In genomic region chr15:52111517-52112202, GRCh38 we compare ENCODE assay signal across 11 cellular contexts. TPM values are rescaled to one million over a fixed set of nuclear protein-coding genes. Genes with fewer than 3 reads are reported as not detected.
DNase-seq lines count a peak whose midpoint lies in the region; ATAC-seq, FAIRE-seq and TF ChIP-seq lines count a peak whose summit lies in the region.
"Had no signal": no experiment of that assay in that cellular context is flagged by ENCODE, and none has a peak within 500 bp of the region (broad histone marks: within the 10 kb centered on the region; RNA-seq: fewer than 3 reads in every experiment).

No MANE protein-coding gene starts in this region.

- POLR2A ChIA-PET in activated B cell treated with CpG ODN at 0.5 μM for 24 hours (lab: Charles Lee) = interaction anchor here (1.1 to 2.0 kb wide), 2 partner anchors 8 to 68 kb away, joined by 3 to 6 read pairs; no protein-coding TSS in a partner anchor

- H3K4me1 Mint-ChIP-seq in activated naive CD4-positive, alpha-beta T cell treated with anti-CD3 and anti-CD28 coated beads for 36 hours (ENCODE audit: low read depth) = peaks cover 20% of the 10 kb centered on the region
- peaks cover 26% of the 10 kb centered on the region for H3K4me1 Mint-ChIP-seq in activated B cell treated with CpG ODN at 0.5 μM for 24 hours
- H3K4me1 Mint-ChIP-seq in nephron progenitor cell = peaks cover 12% of the 10 kb centered on the region

- intact Hi-C loops in activated naive CD4-positive, alpha-beta T cell treated with anti-CD3 and anti-CD28 coated beads for 36 hours (cut with micrococcal nuclease) = no loop called here
- intact Hi-C loops in activated B cell treated with CpG ODN at 0.5 μM for 24 hours (cut with micrococcal nuclease) (loop anchor here (1.0 kb wide), 1 partner anchor 9 kb away; no protein-coding TSS in a partner anchor), testis (cut with DNase I; ENCODE audit: low total_unique reads) (no loop called here)

- H3K9me1 ChIP-seq in keratinocyte (ENCODE audit: control insufficient read depth, extremely low read depth, insufficient read depth, low read length) = no peaks in the 10 kb centered on the region

- TF ChIP-seq CTCF in activated B cell treated with CpG ODN at 0.5 μM for 24 hours (IDR thresholded peaks at IDR 0.05) (no peak), keratinocyte (optimal IDR thresholded peaks at IDR 0.05 in 1 of 3, IDR thresholded peaks at IDR 0.05 in 1 of 3, conservative IDR thresholded peaks at IDR 0.05 in 1 of 3; ENCODE audit: extremely low read depth in 1 of 3, insufficient read depth in 2 of 3, low read length in 3 of 3) (no peak), testis (IDR thresholded peaks at IDR 0.05) (no peak), nephron progenitor cell (IDR thresholded peaks at IDR 0.05) (no peak)

- H3K27me3 ChIP-seq in keratinocyte (ENCODE audit: control insufficient read depth, extremely low read depth, insufficient read depth, low read length) (peaks cover 8% of the 10 kb centered on the region), testis (no peaks in the 10 kb centered on the region)

- peak overlapping the region; percentile 68 for H3K9ac ChIP-seq in keratinocyte (ENCODE audit: control insufficient read depth, extremely low read depth, insufficient read depth, low read length)

- H3K27ac ChIP-seq in keratinocyte (ENCODE audit: control insufficient read depth, insufficient read depth, low read length) (no peak overlapping the region), testis (no peak overlapping the region)

- 21 to 43% methylated on average over 22 to 25 of the region's 32 CpGs for WGBS in testis, 2 donors

- FAIRE-seq in keratinocyte (lab: Jason Lieb, UNC) = no peak
- FAIRE-seq in urothelium cell line (lab: Jason Lieb, UNC) = no peak

- CTCF ChIA-PET in activated naive CD4-positive, alpha-beta T cell treated with anti-CD3 and anti-CD28 coated beads for 36 hours (lab: Charles Lee) = interaction anchor here (1.1 kb wide), 1 partner anchor 34 kb away, joined by 3 read pairs; no protein-coding TSS in a partner anchor
- CTCF ChIA-PET in activated B cell treated with CpG ODN at 0.5 μM for 24 hours (lab: Charles Lee) = interaction anchor here (3.3 kb wide), 1 partner anchor 32 kb away, joined by 8 read pairs; no protein-coding TSS in a partner anchor

- dilution Hi-C loops in keratinocyte (cut with MboI; ENCODE audit: extremely low pct_ligation_motif_present, low sequenced_read_pairs) = no loop called here

- no peaks in the 10 kb centered on the region for H3K9me3 Mint-ChIP-seq in activated naive CD4-positive, alpha-beta T cell treated with anti-CD3 and anti-CD28 coated beads for 36 hours
- H3K9me3 Mint-ChIP-seq in activated B cell treated with CpG ODN at 0.5 μM for 24 hours (no peaks in the 10 kb centered on the region), nephron progenitor cell (peaks cover 8% of the 10 kb centered on the region)
- H3K9me3 Mint-ChIP-seq: activated T-helper 2 cell treated with anti-CD3 and anti-CD28 coated beads, Interferon-gamma antibody, Interleukin-2, Interleukin-4, amounts not matched to agents 10 μg/mL and 5 μg/mL and 100 μg/mL, durations not matched to agents 14 hours and 24 hours and 36 hours had no signal

- H3K27ac Mint-ChIP-seq in activated naive CD4-positive, alpha-beta T cell treated with anti-CD3 and anti-CD28 coated beads for 36 hours = no peak overlapping the region
- H3K27ac Mint-ChIP-seq in activated B cell treated with CpG ODN at 0.5 μM for 24 hours (no peak overlapping the region), nephron progenitor cell (no peak overlapping the region)
- H3K27ac Mint-ChIP-seq: activated T-helper 2 cell treated with anti-CD3 and anti-CD28 coated beads, Interferon-gamma antibody, Interleukin-2, Interleukin-4, amounts not matched to agents 10 μg/mL and 5 μg/mL and 100 μg/mL, durations not matched to agents 14 hours and 24 hours and 36 hours; nephron had no signal

- no peaks in the 10 kb centered on the region for H3K36me3 Mint-ChIP-seq in activated naive CD4-positive, alpha-beta T cell treated with anti-CD3 and anti-CD28 coated beads for 36 hours (ENCODE audit: low read depth)
- no peaks in the 10 kb centered on the region for H3K36me3 Mint-ChIP-seq in activated B cell treated with CpG ODN at 0.5 μM for 24 hours (ENCODE audit: low read depth)
- H3K36me3 Mint-ChIP-seq in nephron progenitor cell (ENCODE audit: low read depth) = no peaks in the 10 kb centered on the region

- H3K4me3 Mint-ChIP-seq in activated naive CD4-positive, alpha-beta T cell treated with anti-CD3 and anti-CD28 coated beads for 36 hours = peak overlapping the region; percentile 68
- peak overlapping the region; percentile 80 for H3K4me3 Mint-ChIP-seq in activated B cell treated with CpG ODN at 0.5 μM for 24 hours
- no peak overlapping the region for H3K4me3 Mint-ChIP-seq in nephron progenitor cell
- H3K4me3 Mint-ChIP-seq: nephron had no signal

- peaks cover 19% of the 10 kb centered on the region for H3K27me3 Mint-ChIP-seq in activated naive CD4-positive, alpha-beta T cell treated with anti-CD3 and anti-CD28 coated beads for 36 hours (ENCODE audit: low read depth)
- H3K27me3 Mint-ChIP-seq in activated B cell treated with CpG ODN at 0.5 μM for 24 hours = peaks cover 4% of the 10 kb centered on the region
- peaks cover 6% of the 10 kb centered on the region for H3K27me3 Mint-ChIP-seq in nephron progenitor cell (ENCODE audit: low read depth, poor library complexity)

- TF ChIP-seq POLR2A in testis (IDR thresholded peaks at IDR 0.05) = no peak

- DNase-seq in activated naive CD4-positive, alpha-beta T cell treated with anti-CD3 and anti-CD28 coated beads for 36 hours = no peak
- no peak for DNase-seq in activated naive CD4-positive, alpha-beta T cell treated with Interleukin-2 at 50 U/mL for 16 hours
- no peak for DNase-seq in activated B cell treated with CpG ODN at 0.5 μM for 24 hours
- DNase-seq in keratinocyte (ENCODE audit: low read depth, low spot score) = no peak
- no peak for DNase-seq in testis
- DNase-seq in nephron progenitor cell = no peak
- no peak for DNase-seq in urothelium cell line (ENCODE audit: low spot score)

- H3K4me2 ChIP-seq in keratinocyte (ENCODE audit: control insufficient read depth, extremely low read depth, insufficient read depth, low read depth, low read length) = peak overlapping the region; percentile 76

- H2AFZ ChIP-seq in keratinocyte (ENCODE audit: control insufficient read depth, low read length) = peak overlapping the region; percentile 90

- H3K4me1 ChIP-seq in keratinocyte (ENCODE audit: control insufficient read depth, extremely low read depth, insufficient read depth, low read length) = no peaks in the 10 kb centered on the region
- no peaks in the 10 kb centered on the region for H3K4me1 ChIP-seq in testis

- H4K20me1 ChIP-seq in keratinocyte (ENCODE audit: control insufficient read depth, extremely low read depth, insufficient read depth, low read length) = no peaks in the 10 kb centered on the region

- no peaks in the 10 kb centered on the region for H3K9me3 ChIP-seq in keratinocyte (ENCODE audit: control insufficient read depth, low read depth, low read length)
- no peaks in the 10 kb centered on the region for H3K9me3 ChIP-seq in testis

- ATAC-seq in activated B cell treated with CpG ODN at 0.5 μM for 24 hours (ENCODE audit: low read depth) (no peak), GM18861 (IDR thresholded peaks at IDR 0.05; ENCODE audit: unreplicated experiment) (no peak)
- ATAC-seq: HCT116 had no signal

- peak overlapping the region; percentile 32 to 56 (median 39) for H3K4me3 ChIP-seq in keratinocyte (ENCODE audit: control insufficient read depth in 2 of 3, extremely low read depth in 1 of 3, insufficient read depth in 2 of 3, low read depth in 1 of 3, low read length in 3 of 3)
- peak overlapping the region; percentile 37 to 44 for H3K4me3 ChIP-seq in testis

- H3K36me3 ChIP-seq in keratinocyte (ENCODE audit: control insufficient read depth in 2 of 2, extremely low read depth in 1 of 2, insufficient read depth in 2 of 2, low read length in 2 of 2) = no peaks in the 10 kb centered on the region
- no peaks in the 10 kb centered on the region for H3K36me3 ChIP-seq in testis (ENCODE audit: low read depth, missing control alignments)

- H3K79me2 ChIP-seq in keratinocyte (ENCODE audit: control insufficient read depth, insufficient read depth, low read length) = no peaks in the 10 kb centered on the region

RNA-seq across cellular contexts. Expression of gene BCL2L10, which starts 0.9 kb away (rescaled TPM):
- total RNA-seq in activated naive CD4-positive, alpha-beta T cell treated with anti-CD3 and anti-CD28 coated beads for 36 hours = not detected
- 0.39 and 0.42 TPM in 2 replicates for total RNA-seq in activated B cell treated with CpG ODN at 0.5 μM for 24 hours
- polyA plus RNA-seq in keratinocyte = 0.39 to 0.72 TPM (median 0.64 TPM) in 3 replicates
- polyA plus RNA-seq in keratinocyte (2011; ENCODE audit: low read depth) = 0.57 TPM
- 0.79 and 0.90 TPM in 2 replicates for polyA plus RNA-seq in keratinocyte (2011; cell fraction: cytosol; rRNA removed)
- polyA plus RNA-seq in keratinocyte (2011; cell fraction: nucleus; rRNA removed) = 0.51 and 0.93 TPM in 2 replicates
- 0.38 and 0.44 TPM in 2 replicates for polyA plus RNA-seq in keratinocyte (2012; ENCODE audit: low replicate concordance)
- polyA minus RNA-seq in keratinocyte = 0.23 TPM in 1 of 3 replicates, not detected in the others
- polyA minus RNA-seq in keratinocyte (2011; cell fraction: cytosol; rRNA and poly(A)+ RNA removed) = not detected
- polyA minus RNA-seq in keratinocyte (2011; cell fraction: nucleus; rRNA and poly(A)+ RNA removed) = not detected in 2 replicates
- under 1 TPM; 0.37 to 0.39 TPM for total RNA-seq in testis
- not detected for polyA plus RNA-seq in testis (ENCODE audit: insufficient read depth, low read depth, low replicate concordance)
- total RNA-seq: activated T-helper 2 cell treated with anti-CD3 and anti-CD28 coated beads, Interferon-gamma antibody, Interleukin-2, Interleukin-4, amounts not matched to agents 10 μg/mL and 5 μg/mL and 100 μg/mL, durations not matched to agents 14 hours and 24 hours and 36 hours had no signal
